ENCODE assay signal across 25 cellular contexts in genomic region chr18:73045037-73045436, GRCh38.
"Had no signal": no experiment of that assay in that cellular context is flagged by ENCODE, and none has a peak within 500 bp of the region (broad histone marks: within the 10 kb centered on the region; RNA-seq: fewer than 3 reads in every experiment).

No MANE protein-coding gene starts in this region.

- H3K27me3 ChIP-seq: esophagus muscularis mucosa, esophagus squamous epithelium, foreskin keratinocyte, gastrocnemius medialis, gastroesophageal sphincter, heart left ventricle, heart right ventricle, hepatocyte had no signal

- H2AFZ ChIP-seq: hepatocyte had no signal

- H3K4me2 ChIP-seq: hepatocyte had no signal

- H3K9me3 Mint-ChIP-seq: endodermal cell had no signal

- H3K79me2 ChIP-seq: hepatocyte had no signal

- H3K36me3 ChIP-seq: esophagus muscularis mucosa, esophagus squamous epithelium, gastrocnemius medialis, gastroesophageal sphincter, heart left ventricle, heart right ventricle had no signal

- H3K27ac ChIP-seq: coronary artery, epithelial cell of prostate, esophagus muscularis mucosa, esophagus squamous epithelium, foreskin keratinocyte, gastrocnemius medialis, gastroesophageal sphincter, heart left ventricle, heart right ventricle, hepatocyte had no signal

- DNase-seq: cortex of kidney; dermis blood vessel endothelial cell; dorsolateral prefrontal cortex; effector CD4-positive, alpha-beta T cell; effector CD8-positive, alpha-beta T cell; effector memory CD4-positive, alpha-beta T cell; effector memory CD8-positive, alpha-beta T cell; endodermal cell; erythroblast; esophagus squamous epithelium; foreskin fibroblast; foreskin keratinocyte; foreskin melanocyte; gastrocnemius medialis; glutamatergic neuron; head of caudate nucleus; heart left ventricle; heart right ventricle; hippocampal formation had no signal

- H3K9me3 ChIP-seq: gastrocnemius medialis had no signal

- H3K27ac Mint-ChIP-seq: dendritic cell treated with granulocyte-macrophage colony-stimulating factor and Interleukin-4, amounts not matched to agents 40 ng/mL and 50 ng/mL, for 4 days; effector memory CD8-positive, alpha-beta T cell; endodermal cell had no signal

- H3K4me1 ChIP-seq: esophagus muscularis mucosa, esophagus squamous epithelium, foreskin keratinocyte, gastrocnemius medialis, gastroesophageal sphincter had no signal

- H3K4me3 Mint-ChIP-seq: dendritic cell treated with granulocyte-macrophage colony-stimulating factor and Interleukin-4, amounts not matched to agents 40 ng/mL and 50 ng/mL, for 4 days; effector memory CD8-positive, alpha-beta T cell; endodermal cell had no signal

- H3K27me3 Mint-ChIP-seq: dendritic cell treated with granulocyte-macrophage colony-stimulating factor and Interleukin-4, amounts not matched to agents 40 ng/mL and 50 ng/mL, for 4 days; effector memory CD8-positive, alpha-beta T cell had no signal

- H3K4me3 ChIP-seq: coronary artery, dorsolateral prefrontal cortex, esophagus muscularis mucosa, esophagus squamous epithelium, gastrocnemius medialis, gastroesophageal sphincter, heart left ventricle, heart right ventricle, hepatocyte had no signal
